Comparison of ENCODE assay signal across 8 cellular contexts in the genomic region with DNA sequence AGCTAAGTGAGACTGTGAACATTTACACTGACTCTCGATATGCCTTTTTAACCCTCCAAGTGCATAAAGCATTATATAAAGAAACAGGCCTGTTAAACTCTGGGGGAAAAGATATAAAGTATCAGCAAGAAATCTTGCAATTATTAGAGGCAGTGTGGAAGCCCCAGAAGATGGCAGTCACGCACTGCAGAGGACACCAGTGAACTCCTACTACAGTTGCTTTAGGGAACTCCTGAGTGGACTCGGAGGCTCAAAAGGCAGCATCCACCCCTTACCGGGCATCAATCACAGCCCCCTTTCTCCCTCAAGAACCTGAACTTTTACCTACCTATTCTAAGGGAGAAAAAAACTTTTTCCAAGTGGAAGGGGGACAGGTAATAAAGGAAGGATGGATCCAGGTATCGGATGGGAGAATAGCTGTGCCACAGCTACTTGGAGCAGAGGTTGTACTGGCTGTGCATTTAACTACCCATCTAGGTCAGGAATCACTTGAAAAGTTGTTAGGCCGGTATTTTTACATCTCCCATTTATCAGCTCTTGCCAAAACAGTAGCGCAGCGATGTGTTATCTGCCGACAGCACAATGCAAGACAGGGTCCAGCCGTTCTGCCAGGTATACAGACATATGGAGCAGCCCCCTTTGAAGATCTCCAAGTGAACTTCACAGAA.
A peak's percentile ranks its signal among the peaks of the same experiment; 100 is the strongest.
DNase-seq lines count a peak whose midpoint lies in the region; ATAC-seq lines count a peak whose summit lies in the region.

No MANE protein-coding gene starts in this region.

- in situ Hi-C loops in KBM-7 (cut with MboI; ENCODE audit: low pct_unique_long_range_greater_than_20kb, low sequenced_read_pairs), result no loop called here

- DNase-seq in AG08395 (ENCODE audit: low spot score), result peak; percentile 8
- peak; percentile 2 for DNase-seq in KBM-7
- peak; percentile 45 for DNase-seq in activated T-cell treated with anti-CD3 and anti-CD28 coated beads, Interleukin-2, amount 50 U/mL, for 1 hour
- peak; percentile 51 for DNase-seq in iPS-NIHi7 (ENCODE audit: extremely low spot score)
- DNase-seq in stimulated activated CD8-positive, alpha-beta memory T cell treated with anti-CD3 and anti-CD28 coated beads, Interleukin-15, amount 100 ng/mL, for 1 hour (ENCODE audit: low read depth), result peak; percentile 5
- no peak for DNase-seq in middle frontal gyrus (ENCODE audit: extremely low spot score, low spot score)
- DNase-seq in NCI-H524 (lab: John Stamatoyannopoulos, UW), result no peak

- no peak for ATAC-seq in GM21786 (IDR thresholded peaks at IDR 0.05; ENCODE audit: unreplicated experiment)

Comparison
In these comparisons a context has a peak if more than half of its experiments do, and no peak if none do; other contexts are left out.
1. DNase-seq: peak in AG08395 (single experiment), KBM-7 (single experiment), activated T-cell treated with anti-CD3 and anti-CD28 coated beads, Interleukin-2, amount 50 U/mL, for 1 hour (single experiment), iPS-NIHi7 (single experiment) and stimulated activated CD8-positive, alpha-beta memory T cell treated with anti-CD3 and anti-CD28 coated beads, Interleukin-15, amount 100 ng/mL, for 1 hour (single experiment); none in middle frontal gyrus (single experiment) and NCI-H524 (0 of 2).